Comparison of ENCODE assay signal across 2 cellular contexts in the genomic region with DNA sequence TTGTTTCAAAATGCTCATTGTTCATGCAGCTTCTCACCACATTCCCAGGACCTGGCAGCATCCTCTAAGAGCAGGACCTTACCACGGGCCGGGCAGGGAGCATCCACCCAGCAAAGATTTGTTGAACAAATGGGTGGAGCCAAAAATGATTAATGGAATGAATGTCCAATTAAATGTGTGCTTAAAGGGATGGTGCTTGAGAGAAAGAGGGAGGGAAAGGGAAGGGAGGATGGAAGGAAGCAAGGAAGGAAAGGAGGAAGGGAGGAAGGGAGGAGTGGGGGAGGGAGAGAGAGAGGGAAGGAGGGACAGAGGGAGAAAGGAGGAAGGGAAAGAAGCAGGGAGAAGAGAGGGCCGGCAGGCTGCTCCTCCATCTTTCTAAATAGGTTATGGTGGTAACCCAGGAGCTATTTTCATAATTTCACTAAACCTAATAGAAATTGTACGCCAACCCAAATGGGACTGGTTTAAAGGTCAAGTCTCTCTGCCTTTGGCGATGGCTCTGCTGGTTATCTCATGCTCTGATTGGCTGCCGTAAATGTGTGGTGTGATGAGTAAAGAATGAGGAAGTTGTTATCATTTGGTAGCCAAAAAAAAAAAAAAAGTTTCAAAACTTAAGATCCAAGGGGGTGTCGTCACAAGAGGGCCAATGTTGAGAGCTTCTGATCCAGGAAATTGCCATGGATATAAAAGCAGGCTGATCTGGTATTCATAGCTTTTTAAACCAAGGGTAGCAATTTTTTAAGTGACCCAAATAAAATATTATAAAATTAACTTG.
TF ChIP-seq lines count a peak whose summit lies in the region.

No MANE protein-coding gene starts in this region.

TF ChIP-seq in A549, 52 proteins besides CTCF, POLR2A, EP300 and RAD21 (continued from another document):
- TF ChIP-seq PHF8 (IDR thresholded peaks at IDR 0.05; ENCODE audit: borderline replicate concordance, low read depth): no peak
- TF ChIP-seq ZNF302 (CRISPR knock-in tag; IDR thresholded peaks at IDR 0.05): no peak

TF ChIP-seq in HEK293, 187 proteins besides CTCF, POLR2A, EP300 and RAD21 (continued from another document):
- TF ChIP-seq, protein P1, sequence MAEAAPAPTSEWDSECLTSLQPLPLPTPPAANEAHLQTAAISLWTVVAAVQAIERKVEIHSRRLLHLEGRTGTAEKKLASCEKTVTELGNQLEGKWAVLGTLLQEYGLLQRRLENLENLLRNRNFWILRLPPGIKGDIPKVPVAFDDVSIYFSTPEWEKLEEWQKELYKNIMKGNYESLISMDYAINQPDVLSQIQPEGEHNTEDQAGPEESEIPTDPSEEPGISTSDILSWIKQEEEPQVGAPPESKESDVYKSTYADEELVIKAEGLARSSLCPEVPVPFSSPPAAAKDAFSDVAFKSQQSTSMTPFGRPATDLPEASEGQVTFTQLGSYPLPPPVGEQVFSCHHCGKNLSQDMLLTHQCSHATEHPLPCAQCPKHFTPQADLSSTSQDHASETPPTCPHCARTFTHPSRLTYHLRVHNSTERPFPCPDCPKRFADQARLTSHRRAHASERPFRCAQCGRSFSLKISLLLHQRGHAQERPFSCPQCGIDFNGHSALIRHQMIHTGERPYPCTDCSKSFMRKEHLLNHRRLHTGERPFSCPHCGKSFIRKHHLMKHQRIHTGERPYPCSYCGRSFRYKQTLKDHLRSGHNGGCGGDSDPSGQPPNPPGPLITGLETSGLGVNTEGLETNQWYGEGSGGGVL (tag by site-specific recombination; IDR thresholded peaks at IDR 0.05): peak; percentile 57
- peak; percentile 56; the same call in 1 of the 2 replicates for TF ChIP-seq WT1 (tag by site-specific recombination; IDR thresholded peaks at IDR 0.05)
- TF ChIP-seq SP3 (tag by site-specific recombination; IDR thresholded peaks at IDR 0.05): peak; percentile 41; the same call in 1 of the 2 replicates
